In the genomic region with DNA sequence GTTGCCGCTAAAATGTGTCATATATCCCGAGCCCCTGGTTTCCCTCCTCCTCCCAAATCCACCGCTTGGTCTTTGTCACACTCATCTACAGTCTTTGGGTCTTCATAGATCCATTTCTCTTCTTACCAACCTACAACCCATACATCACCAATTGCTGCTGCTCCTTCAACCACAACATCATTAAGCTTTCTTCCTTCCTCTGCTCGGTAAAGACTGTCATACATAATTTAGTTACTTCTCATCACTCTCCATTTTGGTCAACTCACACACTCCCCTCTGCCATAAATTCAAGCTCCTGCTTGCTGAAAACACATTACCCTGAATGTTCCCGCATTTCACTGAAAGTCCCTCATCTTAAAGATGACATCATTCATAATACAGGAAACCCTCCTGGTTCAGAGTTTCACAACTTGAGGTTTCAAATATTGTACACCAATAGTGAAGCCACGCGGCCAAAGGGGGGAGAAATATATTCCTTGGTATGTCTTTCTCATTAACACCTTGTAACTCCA, we compare ENCODE assay signal across 1 cellular context.
TF ChIP-seq lines count a peak whose summit lies in the region.

No MANE protein-coding gene starts in this region.

TF ChIP-seq in SK-N-SH, 30 proteins besides CTCF, POLR2A, EP300 and RAD21 (continued from another document):
- TF ChIP-seq, protein P1, sequence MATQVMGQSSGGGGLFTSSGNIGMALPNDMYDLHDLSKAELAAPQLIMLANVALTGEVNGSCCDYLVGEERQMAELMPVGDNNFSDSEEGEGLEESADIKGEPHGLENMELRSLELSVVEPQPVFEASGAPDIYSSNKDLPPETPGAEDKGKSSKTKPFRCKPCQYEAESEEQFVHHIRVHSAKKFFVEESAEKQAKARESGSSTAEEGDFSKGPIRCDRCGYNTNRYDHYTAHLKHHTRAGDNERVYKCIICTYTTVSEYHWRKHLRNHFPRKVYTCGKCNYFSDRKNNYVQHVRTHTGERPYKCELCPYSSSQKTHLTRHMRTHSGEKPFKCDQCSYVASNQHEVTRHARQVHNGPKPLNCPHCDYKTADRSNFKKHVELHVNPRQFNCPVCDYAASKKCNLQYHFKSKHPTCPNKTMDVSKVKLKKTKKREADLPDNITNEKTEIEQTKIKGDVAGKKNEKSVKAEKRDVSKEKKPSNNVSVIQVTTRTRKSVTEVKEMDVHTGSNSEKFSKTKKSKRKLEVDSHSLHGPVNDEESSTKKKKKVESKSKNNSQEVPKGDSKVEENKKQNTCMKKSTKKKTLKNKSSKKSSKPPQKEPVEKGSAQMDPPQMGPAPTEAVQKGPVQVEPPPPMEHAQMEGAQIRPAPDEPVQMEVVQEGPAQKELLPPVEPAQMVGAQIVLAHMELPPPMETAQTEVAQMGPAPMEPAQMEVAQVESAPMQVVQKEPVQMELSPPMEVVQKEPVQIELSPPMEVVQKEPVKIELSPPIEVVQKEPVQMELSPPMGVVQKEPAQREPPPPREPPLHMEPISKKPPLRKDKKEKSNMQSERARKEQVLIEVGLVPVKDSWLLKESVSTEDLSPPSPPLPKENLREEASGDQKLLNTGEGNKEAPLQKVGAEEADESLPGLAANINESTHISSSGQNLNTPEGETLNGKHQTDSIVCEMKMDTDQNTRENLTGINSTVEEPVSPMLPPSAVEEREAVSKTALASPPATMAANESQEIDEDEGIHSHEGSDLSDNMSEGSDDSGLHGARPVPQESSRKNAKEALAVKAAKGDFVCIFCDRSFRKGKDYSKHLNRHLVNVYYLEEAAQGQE (IDR thresholded peaks at IDR 0.05; ENCODE audit: low read depth, low read length), result no peak
- TF ChIP-seq EZH2phosphoT487 (IDR thresholded peaks at IDR 0.05; ENCODE audit: borderline replicate concordance, low read depth) (no peak), FOXM1 (IDR thresholded peaks at IDR 0.05; ENCODE audit: low read depth) (no peak), RFX5 (IDR thresholded peaks at IDR 0.05; ENCODE audit: low read length) (no peak), FOXJ3 (CRISPR knock-in tag; IDR thresholded peaks at IDR 0.05) (no peak), ELF1 (IDR thresholded peaks at IDR 0.05) (no peak), TAF1 (IDR thresholded peaks at IDR 0.05; ENCODE audit: borderline replicate concordance, low read depth, low read length) (no peak), NRF1 (IDR thresholded peaks at IDR 0.05; ENCODE audit: low read depth, low read length) (no peak), TCF12 (IDR thresholded peaks at IDR 0.05) (no peak), FOSL2 (IDR thresholded peaks at IDR 0.05; ENCODE audit: borderline replicate concordance, low read depth) (no peak)
- TF ChIP-seq, protein P2, sequence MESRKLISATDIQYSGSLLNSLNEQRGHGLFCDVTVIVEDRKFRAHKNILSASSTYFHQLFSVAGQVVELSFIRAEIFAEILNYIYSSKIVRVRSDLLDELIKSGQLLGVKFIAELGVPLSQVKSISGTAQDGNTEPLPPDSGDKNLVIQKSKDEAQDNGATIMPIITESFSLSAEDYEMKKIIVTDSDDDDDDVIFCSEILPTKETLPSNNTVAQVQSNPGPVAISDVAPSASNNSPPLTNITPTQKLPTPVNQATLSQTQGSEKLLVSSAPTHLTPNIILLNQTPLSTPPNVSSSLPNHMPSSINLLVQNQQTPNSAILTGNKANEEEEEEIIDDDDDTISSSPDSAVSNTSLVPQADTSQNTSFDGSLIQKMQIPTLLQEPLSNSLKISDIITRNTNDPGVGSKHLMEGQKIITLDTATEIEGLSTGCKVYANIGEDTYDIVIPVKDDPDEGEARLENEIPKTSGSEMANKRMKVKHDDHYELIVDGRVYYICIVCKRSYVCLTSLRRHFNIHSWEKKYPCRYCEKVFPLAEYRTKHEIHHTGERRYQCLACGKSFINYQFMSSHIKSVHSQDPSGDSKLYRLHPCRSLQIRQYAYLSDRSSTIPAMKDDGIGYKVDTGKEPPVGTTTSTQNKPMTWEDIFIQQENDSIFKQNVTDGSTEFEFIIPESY (IDR thresholded peaks at IDR 0.05; ENCODE audit: borderline replicate concordance, low read depth), result no peak
